ENCODE assay signal across 18 cellular contexts in genomic region chr1:25634896-25635295, GRCh38.
"Had no signal": no experiment of that assay in that cellular context is flagged by ENCODE, and none has a peak within 500 bp of the region (broad histone marks: within the 10 kb centered on the region; RNA-seq: fewer than 3 reads in every experiment).

No MANE protein-coding gene starts in this region.

- H3K36me3 ChIP-seq: lower lobe of right lung, thyroid gland, vagina had no signal

- H3K36me3 Mint-ChIP-seq: stimulated activated effector memory CD8-positive, alpha-beta T cell treated with anti-CD3 and anti-CD28 coated beads, Interleukin-12 subunit alpha, Interleukin-12 subunit beta, amount 100 ng/mL, for 72 hours had no signal

- H3K4me3 ChIP-seq: lower lobe of right lung, psoas muscle, sigmoid colon, stomach, thyroid gland, vagina had no signal

- H3K27ac ChIP-seq: lower lobe of right lung, psoas muscle, sigmoid colon, stomach, thyroid gland, vagina had no signal

- H3K27me3 ChIP-seq: sigmoid colon, stomach, thyroid gland, vagina had no signal

- ATAC-seq: effector memory CD8-positive, alpha-beta T cell; left ventricle myocardium superior; lower lobe of right lung; psoas muscle; right cardiac atrium; stimulated activated effector memory CD8-positive, alpha-beta T cell treated with anti-CD3 and anti-CD28 coated beads, Interleukin-12 subunit alpha, Interleukin-12 subunit beta, amount 100 ng/mL, for 72 hours had no signal

- H3K27me3 Mint-ChIP-seq: effector memory CD8-positive, alpha-beta T cell had no signal

- H3K4me3 Mint-ChIP-seq: effector memory CD8-positive, alpha-beta T cell; nephron; stimulated activated effector memory CD8-positive, alpha-beta T cell treated with anti-CD3 and anti-CD28 coated beads, Interleukin-12 subunit alpha, Interleukin-12 subunit beta, amount 100 ng/mL, for 72 hours had no signal

- H3K27ac Mint-ChIP-seq: nephron; stimulated activated effector memory CD8-positive, alpha-beta T cell treated with anti-CD3 and anti-CD28 coated beads, Interleukin-12 subunit alpha, Interleukin-12 subunit beta, amount 100 ng/mL, for 72 hours had no signal

- H3K4me1 ChIP-seq: lower lobe of right lung, psoas muscle had no signal

- DNase-seq: cortex of kidney; effector memory CD8-positive, alpha-beta T cell; erythroblast; left ventricle myocardium superior; lower lobe of right lung; nucleus accumbens; psoas muscle; right cardiac atrium; sigmoid colon; stimulated activated CD4-positive, alpha-beta T cell treated with anti-CD3 and anti-CD28 coated beads, Interleukin-2, amount 100 ng/mL, for 24 hours; stimulated activated CD4-positive, alpha-beta T cell treated with anti-CD3 and anti-CD28 coated beads, Interleukin-4, amount 100 ng/mL, for 24 hours; stimulated activated naive CD4-positive, alpha-beta T cell treated with Interleukin-2 at 50 U/mL for 16 hours; stomach; thyroid gland; trophoblast cell had no signal

- H3K9me3 ChIP-seq: lower lobe of right lung, psoas muscle, thyroid gland, vagina had no signal
